1 cellular context compared by ENCODE assay signal in the genomic region with DNA sequence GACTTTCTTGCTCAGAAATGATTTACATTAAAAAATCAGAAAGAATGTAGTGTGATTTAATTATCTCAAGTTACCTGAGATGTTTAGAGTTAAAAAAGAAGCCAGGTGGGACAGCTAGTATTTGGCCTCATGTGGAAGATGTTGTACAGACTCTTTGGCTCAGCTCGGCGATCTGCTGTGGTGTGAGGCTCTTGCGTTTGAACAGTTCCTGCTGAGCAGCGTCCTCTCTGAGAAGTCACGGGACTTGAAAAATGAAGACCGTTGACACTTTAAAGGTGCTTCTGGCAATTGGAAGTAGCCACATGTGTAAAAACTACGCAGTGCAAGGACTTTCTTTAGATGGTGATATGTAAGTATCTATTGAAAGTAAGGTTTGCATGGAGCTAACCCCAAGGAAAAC.
TF ChIP-seq lines count a peak whose summit lies in the region.

No MANE protein-coding gene starts in this region.

TF ChIP-seq in GM23338, 12 proteins besides CTCF, POLR2A, EP300 and RAD21 (continued from another document):
- TF ChIP-seq, protein P1, sequence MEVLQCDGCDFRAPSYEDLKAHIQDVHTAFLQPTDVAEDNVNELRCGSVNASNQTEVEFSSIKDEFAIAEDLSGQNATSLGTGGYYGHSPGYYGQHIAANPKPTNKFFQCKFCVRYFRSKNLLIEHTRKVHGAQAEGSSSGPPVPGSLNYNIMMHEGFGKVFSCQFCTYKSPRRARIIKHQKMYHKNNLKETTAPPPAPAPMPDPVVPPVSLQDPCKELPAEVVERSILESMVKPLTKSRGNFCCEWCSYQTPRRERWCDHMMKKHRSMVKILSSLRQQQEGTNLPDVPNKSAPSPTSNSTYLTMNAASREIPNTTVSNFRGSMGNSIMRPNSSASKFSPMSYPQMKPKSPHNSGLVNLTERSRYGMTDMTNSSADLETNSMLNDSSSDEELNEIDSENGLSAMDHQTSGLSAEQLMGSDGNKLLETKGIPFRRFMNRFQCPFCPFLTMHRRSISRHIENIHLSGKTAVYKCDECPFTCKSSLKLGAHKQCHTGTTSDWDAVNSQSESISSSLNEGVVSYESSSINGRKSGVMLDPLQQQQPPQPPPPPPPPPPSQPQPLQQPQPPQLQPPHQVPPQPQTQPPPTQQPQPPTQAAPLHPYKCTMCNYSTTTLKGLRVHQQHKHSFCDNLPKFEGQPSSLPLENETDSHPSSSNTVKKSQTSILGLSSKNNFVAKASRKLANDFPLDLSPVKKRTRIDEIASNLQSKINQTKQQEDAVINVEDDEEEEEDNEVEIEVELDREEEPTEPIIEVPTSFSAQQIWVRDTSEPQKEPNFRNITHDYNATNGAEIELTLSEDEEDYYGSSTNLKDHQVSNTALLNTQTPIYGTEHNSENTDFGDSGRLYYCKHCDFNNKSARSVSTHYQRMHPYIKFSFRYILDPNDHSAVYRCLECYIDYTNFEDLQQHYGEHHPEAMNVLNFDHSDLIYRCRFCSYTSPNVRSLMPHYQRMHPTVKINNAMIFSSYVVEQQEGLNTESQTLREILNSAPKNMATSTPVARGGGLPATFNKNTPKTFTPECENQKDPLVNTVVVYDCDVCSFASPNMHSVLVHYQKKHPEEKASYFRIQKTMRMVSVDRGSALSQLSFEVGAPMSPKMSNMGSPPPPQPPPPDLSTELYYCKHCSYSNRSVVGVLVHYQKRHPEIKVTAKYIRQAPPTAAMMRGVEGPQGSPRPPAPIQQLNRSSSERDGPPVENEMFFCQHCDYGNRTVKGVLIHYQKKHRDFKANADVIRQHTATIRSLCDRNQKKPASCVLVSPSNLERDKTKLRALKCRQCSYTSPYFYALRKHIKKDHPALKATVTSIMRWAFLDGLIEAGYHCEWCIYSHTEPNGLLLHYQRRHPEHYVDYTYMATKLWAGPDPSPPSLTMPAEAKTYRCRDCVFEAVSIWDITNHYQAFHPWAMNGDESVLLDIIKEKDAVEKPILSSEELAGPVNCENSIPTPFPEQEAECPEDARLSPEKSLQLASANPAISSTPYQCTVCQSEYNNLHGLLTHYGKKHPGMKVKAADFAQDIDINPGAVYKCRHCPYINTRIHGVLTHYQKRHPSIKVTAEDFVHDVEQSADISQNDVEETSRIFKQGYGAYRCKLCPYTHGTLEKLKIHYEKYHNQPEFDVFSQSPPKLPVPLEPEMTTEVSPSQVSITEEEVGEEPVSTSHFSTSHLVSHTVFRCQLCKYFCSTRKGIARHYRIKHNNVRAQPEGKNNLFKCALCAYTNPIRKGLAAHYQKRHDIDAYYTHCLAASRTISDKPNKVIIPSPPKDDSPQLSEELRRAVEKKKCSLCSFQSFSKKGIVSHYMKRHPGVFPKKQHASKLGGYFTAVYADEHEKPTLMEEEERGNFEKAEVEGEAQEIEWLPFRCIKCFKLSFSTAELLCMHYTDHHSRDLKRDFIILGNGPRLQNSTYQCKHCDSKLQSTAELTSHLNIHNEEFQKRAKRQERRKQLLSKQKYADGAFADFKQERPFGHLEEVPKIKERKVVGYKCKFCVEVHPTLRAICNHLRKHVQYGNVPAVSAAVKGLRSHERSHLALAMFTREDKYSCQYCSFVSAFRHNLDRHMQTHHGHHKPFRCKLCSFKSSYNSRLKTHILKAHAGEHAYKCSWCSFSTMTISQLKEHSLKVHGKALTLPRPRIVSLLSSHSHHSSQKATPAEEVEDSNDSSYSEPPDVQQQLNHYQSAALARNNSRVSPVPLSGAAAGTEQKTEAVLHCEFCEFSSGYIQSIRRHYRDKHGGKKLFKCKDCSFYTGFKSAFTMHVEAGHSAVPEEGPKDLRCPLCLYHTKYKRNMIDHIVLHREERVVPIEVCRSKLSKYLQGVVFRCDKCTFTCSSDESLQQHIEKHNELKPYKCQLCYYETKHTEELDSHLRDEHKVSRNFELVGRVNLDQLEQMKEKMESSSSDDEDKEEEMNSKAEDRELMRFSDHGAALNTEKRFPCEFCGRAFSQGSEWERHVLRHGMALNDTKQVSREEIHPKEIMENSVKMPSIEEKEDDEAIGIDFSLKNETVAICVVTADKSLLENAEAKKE (CRISPR knock-in tag; IDR thresholded peaks at IDR 0.05), result no peak
- TF ChIP-seq EZH2phosphoT487 (IDR thresholded peaks at IDR 0.05; ENCODE audit: unreplicated experiment) (no peak), JUNB (IDR thresholded peaks at IDR 0.05; ENCODE audit: unreplicated experiment) (no peak), ZNF331 (CRISPR knock-in tag; IDR thresholded peaks at IDR 0.05; ENCODE audit: low read depth) (no peak), NANOG (IDR thresholded peaks at IDR 0.05; ENCODE audit: borderline replicate concordance) (no peak), CREB1 (CRISPR knock-in tag; IDR thresholded peaks at IDR 0.05; ENCODE audit: low read depth) (no peak), ZNF114 (CRISPR knock-in tag; IDR thresholded peaks at IDR 0.05) (no peak), POLR2AphosphoS5 (IDR thresholded peaks at IDR 0.05; ENCODE audit: low read depth) (no peak), EZH2 (IDR thresholded peaks at IDR 0.05; ENCODE audit: low read depth, unreplicated experiment) (no peak)
- TF ChIP-seq, protein P2, sequence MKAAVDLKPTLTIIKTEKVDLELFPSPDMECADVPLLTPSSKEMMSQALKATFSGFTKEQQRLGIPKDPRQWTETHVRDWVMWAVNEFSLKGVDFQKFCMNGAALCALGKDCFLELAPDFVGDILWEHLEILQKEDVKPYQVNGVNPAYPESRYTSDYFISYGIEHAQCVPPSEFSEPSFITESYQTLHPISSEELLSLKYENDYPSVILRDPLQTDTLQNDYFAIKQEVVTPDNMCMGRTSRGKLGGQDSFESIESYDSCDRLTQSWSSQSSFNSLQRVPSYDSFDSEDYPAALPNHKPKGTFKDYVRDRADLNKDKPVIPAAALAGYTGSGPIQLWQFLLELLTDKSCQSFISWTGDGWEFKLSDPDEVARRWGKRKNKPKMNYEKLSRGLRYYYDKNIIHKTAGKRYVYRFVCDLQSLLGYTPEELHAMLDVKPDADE (IDR thresholded peaks at IDR 0.05), result no peak
- TF ChIP-seq, protein P3, sequence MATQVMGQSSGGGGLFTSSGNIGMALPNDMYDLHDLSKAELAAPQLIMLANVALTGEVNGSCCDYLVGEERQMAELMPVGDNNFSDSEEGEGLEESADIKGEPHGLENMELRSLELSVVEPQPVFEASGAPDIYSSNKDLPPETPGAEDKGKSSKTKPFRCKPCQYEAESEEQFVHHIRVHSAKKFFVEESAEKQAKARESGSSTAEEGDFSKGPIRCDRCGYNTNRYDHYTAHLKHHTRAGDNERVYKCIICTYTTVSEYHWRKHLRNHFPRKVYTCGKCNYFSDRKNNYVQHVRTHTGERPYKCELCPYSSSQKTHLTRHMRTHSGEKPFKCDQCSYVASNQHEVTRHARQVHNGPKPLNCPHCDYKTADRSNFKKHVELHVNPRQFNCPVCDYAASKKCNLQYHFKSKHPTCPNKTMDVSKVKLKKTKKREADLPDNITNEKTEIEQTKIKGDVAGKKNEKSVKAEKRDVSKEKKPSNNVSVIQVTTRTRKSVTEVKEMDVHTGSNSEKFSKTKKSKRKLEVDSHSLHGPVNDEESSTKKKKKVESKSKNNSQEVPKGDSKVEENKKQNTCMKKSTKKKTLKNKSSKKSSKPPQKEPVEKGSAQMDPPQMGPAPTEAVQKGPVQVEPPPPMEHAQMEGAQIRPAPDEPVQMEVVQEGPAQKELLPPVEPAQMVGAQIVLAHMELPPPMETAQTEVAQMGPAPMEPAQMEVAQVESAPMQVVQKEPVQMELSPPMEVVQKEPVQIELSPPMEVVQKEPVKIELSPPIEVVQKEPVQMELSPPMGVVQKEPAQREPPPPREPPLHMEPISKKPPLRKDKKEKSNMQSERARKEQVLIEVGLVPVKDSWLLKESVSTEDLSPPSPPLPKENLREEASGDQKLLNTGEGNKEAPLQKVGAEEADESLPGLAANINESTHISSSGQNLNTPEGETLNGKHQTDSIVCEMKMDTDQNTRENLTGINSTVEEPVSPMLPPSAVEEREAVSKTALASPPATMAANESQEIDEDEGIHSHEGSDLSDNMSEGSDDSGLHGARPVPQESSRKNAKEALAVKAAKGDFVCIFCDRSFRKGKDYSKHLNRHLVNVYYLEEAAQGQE (IDR thresholded peaks at IDR 0.05; ENCODE audit: unreplicated experiment), result no peak
